In the genomic region with DNA sequence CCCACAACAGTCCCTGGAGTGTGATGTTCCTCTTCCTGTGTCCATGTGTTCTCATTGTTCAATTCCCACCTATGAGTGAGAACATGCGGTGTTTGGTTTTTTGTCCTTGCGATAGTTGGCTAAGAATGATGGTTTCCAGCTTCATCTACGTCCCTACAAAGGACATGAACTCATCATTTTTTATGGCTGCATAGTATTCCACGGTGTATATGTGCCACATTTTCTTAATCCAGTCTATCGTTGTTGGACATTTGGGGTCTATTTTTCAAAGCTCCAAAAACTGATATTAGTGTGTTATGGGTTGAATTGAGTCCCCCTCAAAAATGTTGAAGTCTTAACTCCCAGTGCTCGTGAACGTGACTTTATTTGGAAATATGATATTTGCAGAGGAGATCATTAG, we compare ENCODE assay signal across 2 cellular contexts. TPM values are rescaled to one million over a fixed set of nuclear protein-coding genes. Genes with fewer than 3 reads are reported as not detected.
"Had no signal": no experiment of that assay in that cellular context is flagged by ENCODE, and none has a peak within 500 bp of the region (broad histone marks: within the 10 kb centered on the region; RNA-seq: fewer than 3 reads in every experiment).

No MANE protein-coding gene starts in this region.

RNA-seq across cellular contexts. Expression of gene SULT1C3, which starts 44.8 kb away (rescaled TPM):
- total RNA-seq: G401, GM12878 had no signal
- polyA plus RNA-seq: GM12878 had no signal
